ENCODE assay signal across 8 cellular contexts in the genomic region with DNA sequence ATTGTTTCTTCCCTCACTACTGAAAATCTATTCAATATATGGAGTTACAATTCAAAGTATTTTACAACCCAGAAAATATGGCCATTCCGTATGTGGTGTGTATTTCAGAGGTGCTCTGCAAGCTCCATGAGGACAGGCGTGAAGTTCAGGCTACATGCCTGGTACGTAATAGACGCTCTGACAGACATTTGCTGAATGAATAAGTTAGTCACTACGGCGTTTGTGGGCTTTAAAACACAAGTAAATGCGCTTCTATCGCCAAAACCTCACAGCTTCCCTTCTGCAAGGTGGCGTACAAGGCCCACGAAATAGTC. TPM values are rescaled to one million over a fixed set of nuclear protein-coding genes. Genes with fewer than 3 reads are reported as not detected.
A peak's percentile ranks its signal among the peaks of the same experiment; 100 is the strongest.
DNase-seq lines count a peak whose midpoint lies in the region; ATAC-seq, FAIRE-seq and TF ChIP-seq lines count a peak whose summit lies in the region.

No MANE protein-coding gene starts in this region.

- no peaks in the 10 kb centered on the region for H3K27me3 ChIP-seq in gastrocnemius medialis

- peaks cover 39% of the 10 kb centered on the region for H3K4me1 Mint-ChIP-seq in T-helper 17 cell

- peak overlapping the region; percentile 96 for H3K4me3 Mint-ChIP-seq in T-helper 17 cell

- H3K4me3 ChIP-seq in GM12865 (ENCODE audit: low read depth, low read length) (peak overlapping the region; percentile 51), fibroblast of the aortic adventitia (ENCODE audit: low read depth, low read length) (peak overlapping the region; percentile 85), gastrocnemius medialis (peak overlapping the region; percentile 67 to 92 (median 84))

- FAIRE-seq in urothelium cell line (lab: Jason Lieb, UNC): no peak

- H3K27me3 Mint-ChIP-seq in T-helper 17 cell: no peaks in the 10 kb centered on the region

- H3K36me3 Mint-ChIP-seq in T-helper 17 cell (ENCODE audit: low read depth): peaks cover 4% of the 10 kb centered on the region

- H3K9me3 ChIP-seq in T-helper 17 cell (ENCODE audit: control insufficient read depth, low read length, poor library complexity, severe bottlenecking) (no peaks in the 10 kb centered on the region), gastrocnemius medialis (no peaks in the 10 kb centered on the region)

- ATAC-seq in T-helper 17 cell (no peak), gastrocnemius medialis (peak; percentile 4), GM21786 (IDR thresholded peaks at IDR 0.05; ENCODE audit: unreplicated experiment) (no peak)

- intact Hi-C loops in gastrocnemius medialis (cut with DNase I; ENCODE audit: low total_unique reads): loop anchor here (1.0 to 10.0 kb wide), 7 partner anchors 43 to 819 kb away; a partner anchor contains a TSS

- DNase-seq in GM12865 (ENCODE audit: low read depth): no peak
- DNase-seq in T-helper 17 cell: no peak
- DNase-seq in fibroblast of the aortic adventitia (ENCODE audit: low read depth): no peak
- no peak for DNase-seq in gastrocnemius medialis
- DNase-seq in NCI-H1092 treated with DMSO at 0.1 percent for 48 hours (lab: John Stamatoyannopoulos, UW): no peak
- DNase-seq in urothelium cell line (ENCODE audit: low spot score): no peak
- DNase-seq in DMS79 treated with DMSO at 0.1 percent for 48 hours (lab: John Stamatoyannopoulos, UW): no peak

- peaks cover 31% of the 10 kb centered on the region in 2 donors for H3K4me1 ChIP-seq in gastrocnemius medialis

- H3K27ac Mint-ChIP-seq in T-helper 17 cell: peak overlapping the region; percentile 94

- in situ Hi-C loops in gastrocnemius medialis (cut with MboI; ENCODE audit: low sequenced_read_pairs in 4 of 4): loop anchor here in 3 of 4 donors (5.0 to 10.0 kb wide), 3 partner anchors 141 to 461 kb away; no protein-coding TSS in a partner anchor

- peaks cover 2% of the 10 kb centered on the region in 2 donors for H3K36me3 ChIP-seq in gastrocnemius medialis

- TF ChIP-seq CTCF in GM12865 (IDR thresholded peaks at IDR 0.05; ENCODE audit: insufficient read depth, low read depth, low read length, missing control alignments) (no peak), fibroblast of the aortic adventitia (IDR thresholded peaks at IDR 0.05; ENCODE audit: insufficient read depth, low read length) (no peak), gastrocnemius medialis (IDR thresholded peaks at IDR 0.05 in 4 of 5, conservative IDR thresholded peaks at IDR 0.05 in 1 of 5) (no peak)

- peak overlapping the region; percentile 95 to 100 (median 98) for H3K27ac ChIP-seq in gastrocnemius medialis

- no peak for TF ChIP-seq POLR2A in gastrocnemius medialis (IDR thresholded peaks at IDR 0.05)

RNA-seq across cellular contexts. Expression of a gene that starts 0.7 kb away (rescaled TPM):
- total RNA-seq in T-helper 17 cell: 100 to 1,000 TPM; 126 to 180 TPM
- 26.1 and 67.1 TPM in 2 replicates for total RNA-seq in fibroblast of the aortic adventitia (ENCODE audit: low replicate concordance)
- 10 to 100 TPM; 16.0 to 50.2 (median 31.7) TPM for total RNA-seq in gastrocnemius medialis

Comparison
In these comparisons a context has a peak if more than half of its experiments do, and no peak if none do; other contexts are left out.
1. ATAC-seq: peak in gastrocnemius medialis (2 of 2); none in T-helper 17 cell (single experiment) and GM21786 (single experiment).
2. Peak in every context shown above with its lines, with median percentiles within 50 percentile points of each other: H3K4me3 ChIP-seq.